ENCODE assay signal across 2 cellular contexts in the genomic region with DNA sequence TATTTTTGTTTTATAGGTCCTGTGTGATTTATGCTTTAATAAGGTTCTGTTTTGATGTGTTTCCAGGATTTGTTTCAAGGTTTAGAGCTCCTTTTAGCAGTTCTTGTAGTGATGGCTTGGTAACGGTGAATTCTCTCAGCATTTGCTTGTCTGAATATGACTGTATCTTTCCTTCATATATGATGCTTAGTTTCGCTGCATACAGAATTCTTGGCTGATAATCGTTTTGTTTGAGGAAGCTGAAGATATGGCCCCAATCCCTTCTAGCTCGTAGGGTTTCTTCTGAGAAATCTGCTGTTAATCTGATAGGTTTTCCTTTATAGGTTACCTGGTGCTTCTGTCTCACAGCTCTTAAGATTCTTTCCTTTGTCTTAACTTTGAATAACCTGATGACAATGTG. TPM values are rescaled to one million over a fixed set of nuclear protein-coding genes. Genes with fewer than 3 reads are reported as not detected.
"Had no signal": no experiment of that assay in that cellular context is flagged by ENCODE, and none has a peak within 500 bp of the region (broad histone marks: within the 10 kb centered on the region; RNA-seq: fewer than 3 reads in every experiment).

No MANE protein-coding gene starts in this region.

RNA-seq across cellular contexts. Expression of gene RAB3C, which starts 20.0 kb away (rescaled TPM):
- total RNA-seq: G401, GM12878 had no signal
- polyA plus RNA-seq: GM12878 had no signal
